In genomic region chr10:112631501-112632410, GRCh38 we compare ENCODE assay signal across 16 cellular contexts.
DNase-seq lines count a peak whose midpoint lies in the region; ATAC-seq and TF ChIP-seq lines count a peak whose summit lies in the region.
"Had no signal": no experiment of that assay in that cellular context is flagged by ENCODE, and none has a peak within 500 bp of the region (broad histone marks: within the 10 kb centered on the region; RNA-seq: fewer than 3 reads in every experiment).

No MANE protein-coding gene starts in this region.

- ATAC-seq in esophagus mucosa, result peak; percentile 69
- ATAC-seq in HG03442 (IDR thresholded peaks at IDR 0.05; ENCODE audit: unreplicated experiment), result no peak
- ATAC-seq in GM18502 (IDR thresholded peaks at IDR 0.05; ENCODE audit: poor library complexity, unreplicated experiment), result no peak
- no peak for ATAC-seq in GM21786 (IDR thresholded peaks at IDR 0.05; ENCODE audit: unreplicated experiment)
- ATAC-seq: CD8-positive, alpha-beta T cell had no signal

- H3K4me1 Mint-ChIP-seq in Calu3 (ENCODE audit: low read depth, unreplicated experiment) (peaks cover 50% of the 10 kb centered on the region), nephron progenitor cell (peaks cover 23% of the 10 kb centered on the region)

- DNase-seq in Calu3, result peak; percentile 54
- DNase-seq in RPMI7951 (ENCODE audit: low read depth), result peak; percentile 32
- no peak for DNase-seq in nephron progenitor cell
- DNase-seq in cardiac septum (ENCODE audit: low spot score), result no peak
- DNase-seq: activated CD4-positive, alpha-beta T cell treated with anti-CD3 and anti-CD28 coated beads for 48 hours; activated CD8-positive, alpha-beta memory T cell treated with anti-CD3 and anti-CD28 coated beads, Interleukin-2, amount 50 U/mL, for 4 hours; activated gamma-delta T cell treated with Interleukin-2 at 50 U/mL for 16 hours; CD8-positive, alpha-beta T cell; KBM-7; NCI-H1105; SHP77; stimulated activated CD4-positive, alpha-beta T cell treated with anti-CD3 and anti-CD28 coated beads, Interleukin-1b, Interleukin-23, amount 100 ng/mL, for 48 hours had no signal

- H3K27ac Mint-ChIP-seq in Calu3 (ENCODE audit: unreplicated experiment), result peak overlapping the region; percentile 94
- peak overlapping the region; percentile 71 for H3K27ac Mint-ChIP-seq in nephron progenitor cell
- H3K27ac Mint-ChIP-seq: CD8-positive, alpha-beta T cell had no signal

- CTCF ChIA-PET in Calu3 (lab: Charles Lee), result interaction anchor here (1.0 kb wide), 1 partner anchor 10 kb away, joined by 3 read pairs; no protein-coding TSS in a partner anchor

- H3K36me3 Mint-ChIP-seq in Calu3 (ENCODE audit: insufficient read depth, unreplicated experiment) (no peaks in the 10 kb centered on the region), nephron progenitor cell (ENCODE audit: low read depth) (peaks cover 7% of the 10 kb centered on the region)

- H3K9me3 Mint-ChIP-seq in Calu3 (ENCODE audit: low read depth, unreplicated experiment) (no peaks in the 10 kb centered on the region), nephron progenitor cell (no peaks in the 10 kb centered on the region)
- H3K9me3 Mint-ChIP-seq: CD8-positive, alpha-beta T cell had no signal

- H3K4me3 Mint-ChIP-seq in Calu3 (ENCODE audit: low read depth, unreplicated experiment), result no peak overlapping the region
- no peak overlapping the region for H3K4me3 Mint-ChIP-seq in nephron progenitor cell
- H3K4me3 Mint-ChIP-seq: CD8-positive, alpha-beta T cell had no signal

- no peaks in the 10 kb centered on the region for H3K27me3 Mint-ChIP-seq in Calu3 (ENCODE audit: unreplicated experiment)
- H3K27me3 Mint-ChIP-seq in nephron progenitor cell (ENCODE audit: low read depth, poor library complexity), result peaks cover 3% of the 10 kb centered on the region

- BruUV-seq in Calu3 (replicated peaks; lab: Mats Ljungman, UMichigan), result no TSS peak

- no peak for TF ChIP-seq CTCF in Calu3 (IDR thresholded peaks at IDR 0.05; ENCODE audit: unreplicated experiment)
- TF ChIP-seq CTCF in nephron progenitor cell (IDR thresholded peaks at IDR 0.05), result no peak

- intact Hi-C loops in Calu3 (cut with micrococcal nuclease; ENCODE audit: unreplicated experiment) (loop anchor here (2.0 kb wide), 1 partner anchor 111 kb away; no protein-coding TSS in a partner anchor), cardiac septum (cut with DNase I) (no loop called here)

Comparison
In these comparisons a context has a peak if more than half of its experiments do, and no peak if none do; other contexts are left out.
1. DNase-seq: peak in Calu3 (single experiment) and RPMI7951 (single experiment); none in nephron progenitor cell (single experiment) and cardiac septum (single experiment).